ENCODE assay signal across 8 cellular contexts in the genomic region with DNA sequence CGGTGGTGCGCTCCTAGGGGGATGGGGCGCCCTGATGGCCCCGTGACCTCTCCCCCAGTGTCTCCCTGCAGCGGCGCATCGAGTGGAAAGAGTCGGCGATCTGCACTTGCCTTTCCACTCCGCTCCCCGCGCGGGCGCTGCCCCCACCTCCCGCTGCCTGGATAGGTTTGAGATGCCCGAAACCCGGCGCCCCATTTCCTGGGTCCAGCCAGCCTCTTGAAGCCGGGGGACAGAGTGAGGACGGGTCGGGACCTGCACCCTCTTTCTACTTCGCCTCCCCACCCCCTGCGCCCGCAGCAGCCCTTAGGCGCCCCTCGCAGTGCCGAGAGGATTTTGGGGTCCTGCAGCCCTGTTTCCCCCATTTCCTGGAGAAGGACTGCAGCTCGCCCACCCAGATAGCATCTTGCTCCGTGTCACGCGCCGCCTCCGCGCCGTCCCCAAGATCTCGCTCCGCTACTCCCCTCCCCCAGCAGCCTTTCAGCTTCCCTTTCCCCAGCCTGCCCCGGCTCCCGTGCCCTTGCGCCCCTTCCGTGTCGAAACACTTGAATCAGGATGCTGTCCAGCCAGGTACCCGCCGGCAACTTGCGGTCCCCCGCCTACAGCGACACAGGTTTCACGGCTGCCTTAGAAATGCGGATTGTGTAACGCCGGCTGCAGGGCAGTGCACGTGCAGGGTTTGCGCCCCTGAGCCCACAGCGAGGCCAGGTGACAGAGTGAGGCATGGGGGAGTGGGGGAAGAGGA. TPM values are rescaled to one million over a fixed set of nuclear protein-coding genes. Genes with fewer than 3 reads are reported as not detected.
DNase-seq lines count a peak whose midpoint lies in the region; ATAC-seq and TF ChIP-seq lines count a peak whose summit lies in the region.

No MANE protein-coding gene starts in this region.

- CTCF ChIA-PET in activated CD4-positive, alpha-beta memory T cell treated with anti-CD3 and anti-CD28 coated beads for 36 hours (lab: Charles Lee): interaction anchor here (1.0 to 2.6 kb wide), 6 partner anchors 19 to 231 kb away, joined by 3 to 14 read pairs (median 5); a partner anchor contains a TSS

- peak overlapping the region; percentile 88 for H3K4me2 ChIP-seq in Loucy (ENCODE audit: low read depth, low read length, poor library complexity, severe bottlenecking)

- no peak overlapping the region for H3K27ac Mint-ChIP-seq in activated CD4-positive, alpha-beta memory T cell treated with anti-CD3 and anti-CD28 coated beads for 36 hours
- H3K27ac Mint-ChIP-seq in effector memory CD8-positive, alpha-beta T cell: peak overlapping the region; percentile 60 to 69

- H2AFZ ChIP-seq in Loucy (ENCODE audit: low read length): peak overlapping the region; percentile 79

- H3K9me3 ChIP-seq in ES-I3 (ENCODE audit: control insufficient read depth, insufficient read depth, low read length) (no peaks in the 10 kb centered on the region), Loucy (ENCODE audit: insufficient read depth, low read depth, low read length) (no peaks in the 10 kb centered on the region)

- no peak for TF ChIP-seq CTCF in Loucy (conservative IDR thresholded peaks at IDR 0.05; ENCODE audit: low read length)

- no peaks in the 10 kb centered on the region for H3K9me3 Mint-ChIP-seq in activated CD4-positive, alpha-beta memory T cell treated with anti-CD3 and anti-CD28 coated beads for 36 hours
- no peaks in the 10 kb centered on the region for H3K9me3 Mint-ChIP-seq in effector memory CD8-positive, alpha-beta T cell

- peaks cover 8% of the 10 kb centered on the region for H3K27me3 Mint-ChIP-seq in activated CD4-positive, alpha-beta memory T cell treated with anti-CD3 and anti-CD28 coated beads for 36 hours
- peaks cover 11 to 13% of the 10 kb centered on the region in 2 donors for H3K27me3 Mint-ChIP-seq in effector memory CD8-positive, alpha-beta T cell

- peak overlapping the region; percentile 82 for H3K9ac ChIP-seq in ES-I3 (ENCODE audit: low read depth, low read length)
- peak overlapping the region; percentile 71 for H3K9ac ChIP-seq in Loucy (ENCODE audit: low read depth, low read length, poor library complexity, severe bottlenecking)

- no peaks in the 10 kb centered on the region for H4K20me1 ChIP-seq in Loucy (ENCODE audit: insufficient read depth, low read length, poor library complexity, severe bottlenecking)

- DNase-seq in activated CD4-positive, alpha-beta memory T cell treated with anti-CD3 and anti-CD28 coated beads for 36 hours: peak; percentile 53
- DNase-seq in effector memory CD8-positive, alpha-beta T cell: peak in 2 of 3 experiments; percentile 18 to 20
- DNase-seq in mesenteric fat pad (ENCODE audit: low spot score) (peak; percentile 91), DMS79 (lab: John Stamatoyannopoulos, UW) (no peak)
- DNase-seq in stimulated activated CD8-positive, alpha-beta memory T cell treated with anti-CD3 and anti-CD28 coated beads, Interleukin-4, amount 100 ng/mL, for 1 hour (ENCODE audit: low read depth in 2 of 2, low spot score in 1 of 2): peak; percentile 28 to 42

- H3K4me3 ChIP-seq in Loucy (ENCODE audit: low read length, poor library complexity, severe bottlenecking): peak overlapping the region; percentile 76

- H3F3A ChIP-seq in Loucy (ENCODE audit: low read depth): no peaks in the 10 kb centered on the region

- intact Hi-C loops in activated CD4-positive, alpha-beta memory T cell treated with anti-CD3 and anti-CD28 coated beads for 36 hours (cut with micrococcal nuclease): loop anchor here (1.0 to 2.0 kb wide), 4 partner anchors 23 to 294 kb away; a partner anchor contains a TSS

- H3K9me2 ChIP-seq in Loucy (replicated peaks; ENCODE audit: low read depth, low read length): no peaks in the 10 kb centered on the region

- peak overlapping the region; percentile 76 for H3K4me3 Mint-ChIP-seq in activated CD4-positive, alpha-beta memory T cell treated with anti-CD3 and anti-CD28 coated beads for 36 hours
- peak overlapping the region; percentile 93 to 95 for H3K4me3 Mint-ChIP-seq in effector memory CD8-positive, alpha-beta T cell

- no peaks in the 10 kb centered on the region for H3K79me2 ChIP-seq in Loucy (ENCODE audit: insufficient read depth, low read length)

- no peaks in the 10 kb centered on the region for H3K36me3 Mint-ChIP-seq in activated CD4-positive, alpha-beta memory T cell treated with anti-CD3 and anti-CD28 coated beads for 36 hours
- peaks cover 11% of the 10 kb centered on the region for H3K36me3 Mint-ChIP-seq in effector memory CD8-positive, alpha-beta T cell (ENCODE audit: insufficient read depth)

- POLR2A ChIA-PET in activated CD4-positive, alpha-beta memory T cell treated with anti-CD3 and anti-CD28 coated beads for 36 hours (lab: Charles Lee): no interaction called here

- peak; percentile 44 for ATAC-seq in GM21723 (IDR thresholded peaks at IDR 0.05; ENCODE audit: unreplicated experiment)
- peak; percentile 60 for ATAC-seq in effector memory CD8-positive, alpha-beta T cell (replicated peaks)

- H3K4me1 ChIP-seq in ES-I3 (ENCODE audit: insufficient read depth, low read length): peaks cover 5% of the 10 kb centered on the region; the same call in 1 of the 2 replicates
- H3K4me1 ChIP-seq in Loucy (ENCODE audit: insufficient read depth, low read length, poor library complexity, severe bottlenecking): peaks cover 6% of the 10 kb centered on the region

- no peaks in the 10 kb centered on the region for H3K36me3 ChIP-seq in ES-I3 (ENCODE audit: insufficient read depth, low read length)
- no peaks in the 10 kb centered on the region for H3K36me3 ChIP-seq in Loucy (ENCODE audit: insufficient read depth, low read length)

- no peaks in the 10 kb centered on the region for H3K27me3 ChIP-seq in Loucy (ENCODE audit: insufficient read depth, low read length, poor library complexity, severe bottlenecking)

- peaks cover 8% of the 10 kb centered on the region for H3K4me1 Mint-ChIP-seq in activated CD4-positive, alpha-beta memory T cell treated with anti-CD3 and anti-CD28 coated beads for 36 hours (ENCODE audit: low read depth)
- peaks cover 17 to 26% of the 10 kb centered on the region in 2 donors for H3K4me1 Mint-ChIP-seq in effector memory CD8-positive, alpha-beta T cell (ENCODE audit: low read depth in 2 of 2)

RNA-seq across cellular contexts. Expression of a gene that starts 0.5 kb away (rescaled TPM):
- total RNA-seq in activated CD4-positive, alpha-beta memory T cell treated with anti-CD3 and anti-CD28 coated beads for 36 hours: 1 to 10 TPM; 3.9 to 4.1 TPM
- total RNA-seq in mesenteric fat pad: 22.3 TPM

RNA-seq across cellular contexts. Expression of a gene that starts 27.3 kb away (rescaled TPM):
- not detected for total RNA-seq in activated CD4-positive, alpha-beta memory T cell treated with anti-CD3 and anti-CD28 coated beads for 36 hours
- 5.1 TPM for total RNA-seq in mesenteric fat pad
